Comparison of ENCODE assay signal across 32 cellular contexts in the genomic region with DNA sequence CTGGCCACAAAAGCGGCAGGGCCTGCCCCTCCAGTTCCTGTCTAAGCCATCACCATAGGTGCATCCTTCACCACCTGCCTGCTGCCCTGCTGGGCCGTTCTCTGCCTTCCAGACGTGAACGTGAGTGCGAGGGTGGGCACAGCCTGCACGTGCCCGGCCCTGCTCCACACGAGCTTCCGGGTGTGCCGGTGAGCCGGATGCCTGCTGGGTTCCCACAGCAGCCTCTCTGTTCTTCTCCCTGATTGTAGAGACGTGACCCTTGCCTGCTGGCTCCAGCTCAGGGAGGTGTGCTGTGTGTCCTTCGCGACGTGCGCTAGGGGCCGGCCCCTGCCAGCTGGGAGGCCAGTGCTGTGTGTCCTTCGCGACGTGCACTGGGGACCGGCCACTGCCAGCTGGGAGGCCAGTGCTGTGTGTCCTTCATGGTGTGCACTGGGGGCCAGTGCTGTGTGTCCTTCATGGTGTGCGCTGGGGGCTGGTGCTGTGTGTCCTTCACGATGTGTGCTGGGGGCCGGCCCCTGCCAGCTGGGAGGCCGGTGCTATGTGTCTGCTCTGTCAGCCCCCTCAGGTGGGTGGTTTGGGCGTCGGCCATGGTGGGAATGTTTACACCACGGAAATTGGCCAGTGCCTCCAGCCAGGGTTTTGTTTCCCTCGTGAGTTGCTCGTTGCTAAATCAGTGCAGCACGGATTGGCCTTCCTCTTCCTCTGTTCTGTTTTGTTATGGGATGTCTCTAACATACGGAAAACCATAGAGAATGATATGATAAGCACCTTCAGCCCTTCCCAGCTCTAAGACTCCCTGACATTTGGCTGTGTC. TPM values are rescaled to one million over a fixed set of nuclear protein-coding genes. Genes with fewer than 3 reads are reported as not detected.
"Had no signal": no experiment of that assay in that cellular context is flagged by ENCODE, and none has a peak within 500 bp of the region (broad histone marks: within the 10 kb centered on the region; RNA-seq: fewer than 3 reads in every experiment).

No MANE protein-coding gene starts in this region.

- H3K27ac ChIP-seq: ascending aorta, cardiac muscle cell, coronary artery, dorsolateral prefrontal cortex, gastroesophageal sphincter, hepatocyte, ovary, prostate gland, suprapubic skin, tibial nerve, uterus had no signal

- DNase-seq: activated CD4-positive, alpha-beta memory T cell treated with anti-CD3 and anti-CD28 coated beads for 36 hours; activated CD4-positive, alpha-beta T cell treated with anti-CD3 and anti-CD28 coated beads, Interleukin-2, amount 10 ng/mL, durations not matched to agents 24 days and 14 days; activated CD8-positive, alpha-beta memory T cell treated with anti-CD3 and anti-CD28 coated beads, Interleukin-2, amount 50 U/mL, for 4 hours; activated effector memory CD4-positive, alpha-beta T cell treated with anti-CD3 and anti-CD28 coated beads, Interleukin-2, amount 50 U/mL, for 16 hours; activated naive CD4-positive, alpha-beta T cell treated with anti-CD3 and anti-CD28 coated beads, Interleukin-2, amount 10 ng/mL, durations not matched to agents 7 days and 5 days; activated naive CD8-positive, alpha-beta T cell treated with anti-CD3 and anti-CD28 coated beads, Interleukin-2, amount 10 ng/mL, durations not matched to agents 7 days and 5 days; activated T-cell treated with anti-CD3 and anti-CD28 coated beads, Interleukin-2, amount 50 U/mL, for 1 hour; cerebellar nuclear complex; dorsolateral prefrontal cortex; effector memory CD8-positive, alpha-beta T cell; left cardiac atrium; left ventricle myocardium superior; ovary; stimulated activated CD4-positive, alpha-beta T cell treated with anti-CD3 and anti-CD28 coated beads, Interleukin-15, amount 100 ng/mL, for 24 hours; stimulated activated CD4-positive, alpha-beta T cell treated with anti-CD3 and anti-CD28 coated beads, Interleukin-2, amount 100 ng/mL, for 24 hours; stimulated activated naive CD4-positive, alpha-beta T cell; T-cell; uterus had no signal

- H3K4me3 Mint-ChIP-seq: activated CD4-positive, alpha-beta memory T cell treated with anti-CD3 and anti-CD28 coated beads for 36 hours; activated CD4-positive, alpha-beta T cell treated with anti-CD3 and anti-CD28 coated beads, Interleukin-2, amount 10 ng/mL, durations not matched to agents 24 days and 14 days; activated naive CD4-positive, alpha-beta T cell treated with anti-CD3 and anti-CD28 coated beads, Interleukin-2, amount 10 ng/mL, durations not matched to agents 7 days and 5 days; activated naive CD8-positive, alpha-beta T cell treated with anti-CD3 and anti-CD28 coated beads, Interleukin-2, amount 10 ng/mL, durations not matched to agents 7 days and 5 days; activated T-helper 1 cell treated with anti-CD3 and anti-CD28 coated beads, Interleukin-12 subunit alpha, Interleukin-12 subunit beta, Interleukin-2, Interleukin-4 antibody, amounts not matched to agents 30 ng/mL and 10 ng/mL and 1 ng/mL, durations not matched to agents 14 hours and 24 hours and 36 hours; brain; effector memory CD8-positive, alpha-beta T cell; nephron; T-cell had no signal

- H3K4me1 Mint-ChIP-seq: activated CD4-positive, alpha-beta T cell treated with anti-CD3 and anti-CD28 coated beads, Interleukin-2, amount 10 ng/mL, durations not matched to agents 24 days and 14 days; activated naive CD4-positive, alpha-beta T cell treated with anti-CD3 and anti-CD28 coated beads, Interleukin-2, amount 10 ng/mL, durations not matched to agents 7 days and 5 days; activated naive CD8-positive, alpha-beta T cell treated with anti-CD3 and anti-CD28 coated beads, Interleukin-2, amount 10 ng/mL, durations not matched to agents 7 days and 5 days; T-cell had no signal

- H3K9me3 Mint-ChIP-seq: activated CD4-positive, alpha-beta memory T cell treated with anti-CD3 and anti-CD28 coated beads for 36 hours; activated CD4-positive, alpha-beta T cell treated with anti-CD3 and anti-CD28 coated beads, Interleukin-2, amount 10 ng/mL, durations not matched to agents 24 days and 14 days; activated naive CD4-positive, alpha-beta T cell treated with anti-CD3 and anti-CD28 coated beads, Interleukin-2, amount 10 ng/mL, durations not matched to agents 7 days and 5 days; activated naive CD8-positive, alpha-beta T cell treated with anti-CD3 and anti-CD28 coated beads, Interleukin-2, amount 10 ng/mL, durations not matched to agents 7 days and 5 days; activated T-helper 1 cell treated with anti-CD3 and anti-CD28 coated beads, Interleukin-12 subunit alpha, Interleukin-12 subunit beta, Interleukin-2, Interleukin-4 antibody, amounts not matched to agents 30 ng/mL and 10 ng/mL and 1 ng/mL, durations not matched to agents 14 hours and 24 hours and 36 hours; effector memory CD8-positive, alpha-beta T cell; nephron; T-cell had no signal

- H3K9me3 ChIP-seq: ascending aorta, gastroesophageal sphincter, mucosa of descending colon, ovary, prostate gland, suprapubic skin, tibial nerve, uterus had no signal

- ATAC-seq: effector memory CD8-positive, alpha-beta T cell; gastroesophageal sphincter; left cardiac atrium; left ventricle myocardium superior; mucosa of descending colon; T-cell had no signal

- H3K4me1 ChIP-seq: ascending aorta, gastroesophageal sphincter, prostate gland, suprapubic skin, tibial nerve, uterus had no signal

- H3K27me3 ChIP-seq: ascending aorta, cardiac muscle cell, dorsolateral prefrontal cortex, hepatocyte, ovary, uterus had no signal

- H3K27me3 Mint-ChIP-seq: brain had no signal

- H3K27ac Mint-ChIP-seq: activated CD4-positive, alpha-beta memory T cell treated with anti-CD3 and anti-CD28 coated beads for 36 hours; activated CD4-positive, alpha-beta T cell treated with anti-CD3 and anti-CD28 coated beads, Interleukin-2, amount 10 ng/mL, durations not matched to agents 24 days and 14 days; activated naive CD4-positive, alpha-beta T cell treated with anti-CD3 and anti-CD28 coated beads, Interleukin-2, amount 10 ng/mL, durations not matched to agents 7 days and 5 days; activated naive CD8-positive, alpha-beta T cell treated with anti-CD3 and anti-CD28 coated beads, Interleukin-2, amount 10 ng/mL, durations not matched to agents 7 days and 5 days; activated T-helper 1 cell treated with anti-CD3 and anti-CD28 coated beads, Interleukin-12 subunit alpha, Interleukin-12 subunit beta, Interleukin-2, Interleukin-4 antibody, amounts not matched to agents 30 ng/mL and 10 ng/mL and 1 ng/mL, durations not matched to agents 14 hours and 24 hours and 36 hours; brain; nephron; T-cell had no signal

- H3K4me3 ChIP-seq: ascending aorta, cardiac muscle cell, coronary artery, dorsolateral prefrontal cortex, gastroesophageal sphincter, hepatocyte, mucosa of descending colon, ovary, prostate gland, smooth muscle cell, suprapubic skin, tibial nerve, uterus had no signal

- H3K36me3 Mint-ChIP-seq: activated CD4-positive, alpha-beta memory T cell treated with anti-CD3 and anti-CD28 coated beads for 36 hours; activated naive CD4-positive, alpha-beta T cell treated with anti-CD3 and anti-CD28 coated beads, Interleukin-2, amount 10 ng/mL, durations not matched to agents 7 days and 5 days; activated naive CD8-positive, alpha-beta T cell treated with anti-CD3 and anti-CD28 coated beads, Interleukin-2, amount 10 ng/mL, durations not matched to agents 7 days and 5 days; brain; T-cell had no signal

- H3K36me3 ChIP-seq: ascending aorta, cardiac muscle cell, gastroesophageal sphincter, ovary, prostate gland, suprapubic skin, tibial nerve, uterus had no signal

RNA-seq across cellular contexts. Expression of gene BRSK2, which starts 35.4 kb away (rescaled TPM):
- total RNA-seq: T-helper 2 cell treated with Interferon-gamma antibody and Interleukin-4, amounts not matched to agents 100 ng/mL and 5 ng/mL, for 36 hours had no signal
